9 cellular contexts compared by ENCODE assay signal in the genomic region with DNA sequence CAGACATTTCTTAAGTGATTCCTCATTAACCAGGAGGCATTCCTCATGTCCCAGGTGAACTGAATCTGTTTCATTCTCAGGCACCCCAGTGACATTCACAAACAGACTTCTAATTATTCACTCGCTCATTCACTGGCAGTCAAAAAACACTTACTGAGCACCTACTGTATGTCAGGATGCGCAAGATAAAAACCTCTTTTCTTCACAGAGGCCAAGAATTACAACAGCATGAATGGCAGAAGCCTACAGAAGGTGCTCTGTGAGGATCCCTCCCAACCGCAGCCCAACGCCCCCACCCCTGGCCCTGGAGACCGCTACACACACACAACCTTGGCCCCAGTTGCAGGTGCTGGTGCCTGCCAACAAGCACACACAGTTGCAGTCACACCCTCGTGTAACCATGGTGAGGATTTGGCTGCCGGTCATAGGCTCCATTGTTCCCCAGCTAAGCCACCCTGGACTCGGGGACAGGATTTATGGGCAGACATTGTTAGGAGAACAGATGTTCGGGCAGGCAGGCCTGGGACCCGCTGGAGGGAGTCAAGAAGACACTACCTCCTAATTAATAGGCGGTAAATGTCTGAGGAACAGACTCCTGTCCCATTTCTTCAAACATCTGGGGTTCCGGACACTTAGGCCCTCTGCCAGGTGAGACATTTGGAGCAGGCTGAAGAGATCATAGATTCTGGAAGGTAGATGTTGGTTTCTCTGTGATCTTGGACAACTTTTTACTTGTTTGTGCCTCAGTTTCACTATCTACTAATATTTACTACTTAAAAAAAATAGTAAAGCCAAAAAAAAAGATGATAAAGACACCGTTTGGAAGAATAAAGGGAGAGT. TPM values are rescaled to one million over a fixed set of nuclear protein-coding genes. Genes with fewer than 3 reads are reported as not detected.
DNase-seq lines count a peak whose midpoint lies in the region; ATAC-seq, FAIRE-seq and TF ChIP-seq lines count a peak whose summit lies in the region.
"Had no signal": no experiment of that assay in that cellular context is flagged by ENCODE, and none has a peak within 500 bp of the region (broad histone marks: within the 10 kb centered on the region; RNA-seq: fewer than 3 reads in every experiment).

No MANE protein-coding gene starts in this region.

- no peaks in the 10 kb centered on the region for H3K27me3 Mint-ChIP-seq in brain
- H3K27me3 Mint-ChIP-seq: activated naive CD4-positive, alpha-beta T cell treated with anti-CD3 and anti-CD28 coated beads, Interleukin-2, amount 50 U/mL, for 24 hours had no signal

- H3K36me3 ChIP-seq in right lobe of liver, result no peaks in the 10 kb centered on the region

- peak; percentile 90 for DNase-seq in NCI-H2029 (lab: John Stamatoyannopoulos, UW)
- peak; percentile 83 to 93 (median 92) for DNase-seq in right lobe of liver
- peak; percentile 93 for DNase-seq in urothelium cell line (ENCODE audit: low spot score)

- peak; percentile 84 to 98 (median 95) for ATAC-seq in right lobe of liver
- no peak for ATAC-seq in HG03342 (IDR thresholded peaks at IDR 0.05; ENCODE audit: unreplicated experiment)
- ATAC-seq in HG02981 (IDR thresholded peaks at IDR 0.05; ENCODE audit: unreplicated experiment), result no peak
- no peak for ATAC-seq in GM19023 (IDR thresholded peaks at IDR 0.05; ENCODE audit: unreplicated experiment)

- no peaks in the 10 kb centered on the region for H3K36me3 Mint-ChIP-seq in brain
- H3K36me3 Mint-ChIP-seq: activated naive CD4-positive, alpha-beta T cell treated with anti-CD3 and anti-CD28 coated beads, Interleukin-2, amount 50 U/mL, for 24 hours had no signal

- H3K4me1 Mint-ChIP-seq in brain, result peaks cover 82% of the 10 kb centered on the region
- H3K4me1 Mint-ChIP-seq: activated naive CD4-positive, alpha-beta T cell treated with anti-CD3 and anti-CD28 coated beads, Interleukin-2, amount 50 U/mL, for 24 hours had no signal

- H3K27ac ChIP-seq in right lobe of liver, result no peak overlapping the region
- H3K27ac ChIP-seq: HL-60 had no signal

- peaks cover 0 to 10% (median 0%) of the 10 kb centered on the region in 4 donors for H3K4me1 ChIP-seq in right lobe of liver

- no peak for TF ChIP-seq POLR2A in right lobe of liver (IDR thresholded peaks at IDR 0.05)

- no peak for TF ChIP-seq CTCF in brain (conservative IDR thresholded peaks at IDR 0.05)
- TF ChIP-seq CTCF in right lobe of liver (IDR thresholded peaks at IDR 0.05), result no peak

- FAIRE-seq in urothelium cell line (lab: Jason Lieb, UNC), result peak; percentile 98

- no peaks in the 10 kb centered on the region for H3K27me3 ChIP-seq in right lobe of liver

- H3K4me3 Mint-ChIP-seq in brain, result peak overlapping the region; percentile 33 to 70 (median 60)
- H3K4me3 Mint-ChIP-seq: activated naive CD4-positive, alpha-beta T cell treated with anti-CD3 and anti-CD28 coated beads, Interleukin-2, amount 50 U/mL, for 24 hours had no signal

- no peak overlapping the region for H3K4me3 ChIP-seq in right lobe of liver

- no peaks in the 10 kb centered on the region for H3K9me3 ChIP-seq in right lobe of liver

- 53% methylated on average over 8 of the region's 13 CpGs for WGBS in right lobe of liver (ENCODE audit: insufficient coverage, low coverage, low lambda C conversion rate, missing lambda C conversion rate)

- H3K9me3 Mint-ChIP-seq in brain, result peaks cover 0 to 2% (median 0%) of the 10 kb centered on the region in 5 experiments
- H3K9me3 Mint-ChIP-seq: activated naive CD4-positive, alpha-beta T cell treated with anti-CD3 and anti-CD28 coated beads, Interleukin-2, amount 50 U/mL, for 24 hours had no signal

- intact Hi-C loops in right lobe of liver (cut with DNase I), result no loop called here

- peak overlapping the region; percentile 88 to 98 (median 92) for H3K27ac Mint-ChIP-seq in brain
- H3K27ac Mint-ChIP-seq: activated naive CD4-positive, alpha-beta T cell treated with anti-CD3 and anti-CD28 coated beads, Interleukin-2, amount 50 U/mL, for 24 hours had no signal

RNA-seq across cellular contexts. Expression of a gene that starts 43.2 kb away (rescaled TPM):
- 97.8 TPM for polyA plus RNA-seq in brain (ENCODE audit: insufficient read depth, low read depth, low replicate concordance)
- total RNA-seq in right lobe of liver, result 1 to 10 TPM; 4.0 to 8.5 (median 5.5) TPM

Comparison
In these comparisons a context has a peak if more than half of its experiments do, and no peak if none do; other contexts are left out.
1. ATAC-seq: peak in right lobe of liver (4 of 4); none in HG03342 (single experiment), HG02981 (single experiment) and GM19023 (single experiment).
2. Peak in every context shown above with its lines, with median percentiles within 50 percentile points of each other: DNase-seq.